4 cellular contexts compared by ENCODE assay signal in the genomic region with DNA sequence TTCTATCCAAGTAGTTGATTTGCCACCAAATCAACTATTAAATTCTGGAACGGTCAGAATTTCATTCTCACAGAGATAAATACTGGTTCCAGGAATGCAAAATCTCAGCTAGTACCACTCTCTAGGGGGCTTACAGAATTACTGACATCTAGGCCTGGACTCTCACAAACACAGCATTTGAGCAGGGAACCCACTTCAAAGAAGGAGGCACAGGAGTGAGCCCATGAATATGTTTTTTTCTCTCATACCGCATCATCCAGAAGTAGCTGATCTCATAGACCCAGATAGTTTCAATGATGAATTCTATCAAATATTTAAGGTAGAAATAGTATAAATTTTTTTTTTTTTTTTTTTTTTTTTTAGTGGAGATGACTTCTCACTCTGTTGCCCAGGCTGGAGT. TPM values are rescaled to one million over a fixed set of nuclear protein-coding genes. Genes with fewer than 3 reads are reported as not detected.
"Had no signal": no experiment of that assay in that cellular context is flagged by ENCODE, and none has a peak within 500 bp of the region (broad histone marks: within the 10 kb centered on the region; RNA-seq: fewer than 3 reads in every experiment).

No MANE protein-coding gene starts in this region.

- ATAC-seq: GM12878 had no signal

- H3K4me3 ChIP-seq: GM12878 had no signal

- DNase-seq: GDM1, GF-D8 had no signal

RNA-seq across cellular contexts. Expression of gene S1PR1, which starts 32.1 kb away (rescaled TPM):
- total RNA-seq: G401 had no signal
